ENCODE assay signal across 12 cellular contexts in genomic region chr13:98443329-98443728, GRCh38.
DNase-seq lines count a peak whose midpoint lies in the region; ATAC-seq, FAIRE-seq and TF ChIP-seq lines count a peak whose summit lies in the region.
"Had no signal": no experiment of that assay in that cellular context is flagged by ENCODE, and none has a peak within 500 bp of the region (broad histone marks: within the 10 kb centered on the region; RNA-seq: fewer than 3 reads in every experiment).

No MANE protein-coding gene starts in this region.

- no peak overlapping the region for H2AFZ ChIP-seq in HCT116 (ENCODE audit: low read depth, low read length, poor library complexity, severe bottlenecking)
- H2AFZ ChIP-seq: parathyroid adenoma had no signal

- peaks cover 5% of the 10 kb centered on the region for H3K4me1 ChIP-seq in A673 (ENCODE audit: insufficient read depth, low read length, poor library complexity, severe bottlenecking)
- H3K4me1 ChIP-seq in HCT116 (ENCODE audit: control insufficient read depth in 1 of 2, insufficient read depth in 2 of 2, low read length in 2 of 2) = peaks cover 0 to 35% of the 10 kb centered on the region in 2 experiments; a peak in 2 of 4 replicates
- peaks cover 0 to 5% of the 10 kb centered on the region in 2 donors for H3K4me1 ChIP-seq in kidney (ENCODE audit: control insufficient read depth in 1 of 2, insufficient read depth in 1 of 2, low read depth in 1 of 2, low read length in 2 of 2)
- H3K4me1 ChIP-seq: parathyroid adenoma had no signal

- POLR2A ChIA-PET in A673 (lab: Charles Lee; ENCODE audit: low non-redundant PET) = no interaction called here
- POLR2A ChIA-PET in HCT116 (lab: Charles Lee) = no interaction called here

- ATAC-seq in HCT116 = peak; percentile 37; the same call in 1 of the 2 replicates
- no peak for ATAC-seq in HG03469 (IDR thresholded peaks at IDR 0.05; ENCODE audit: unreplicated experiment)
- ATAC-seq in GM21360 (IDR thresholded peaks at IDR 0.05; ENCODE audit: unreplicated experiment) = no peak
- ATAC-seq in HG02588 (IDR thresholded peaks at IDR 0.05; ENCODE audit: unreplicated experiment) = no peak
- ATAC-seq: activated CD8-positive, alpha-beta memory T cell treated with anti-CD3 and anti-CD28 coated beads, Interleukin-2, amount 10 ng/mL, durations not matched to agents 7 days and 5 days had no signal

- no peak for TF ChIP-seq CTCF in A673 (conservative IDR thresholded peaks at IDR 0.05; ENCODE audit: low read depth, low read length)
- no peak for TF ChIP-seq CTCF in HCT116 (IDR thresholded peaks at IDR 0.05 in 2 of 3, conservative IDR thresholded peaks at IDR 0.05 in 1 of 3; ENCODE audit: borderline replicate concordance in 1 of 3, insufficient read depth in 1 of 3, low read depth in 2 of 3, low read length in 2 of 3)
- TF ChIP-seq CTCF in kidney (IDR thresholded peaks at IDR 0.05; ENCODE audit: borderline replicate concordance, extremely low read depth, insufficient read depth) = no peak

- peaks cover 35% of the 10 kb centered on the region for H3K36me3 ChIP-seq in A673 (ENCODE audit: insufficient read depth, low read length, poor library complexity, severe bottlenecking)
- peaks cover 0 to 5% of the 10 kb centered on the region in 2 experiments; a peak in 1 of 4 replicates for H3K36me3 ChIP-seq in HCT116 (ENCODE audit: control insufficient read depth in 1 of 2, insufficient read depth in 2 of 2, low read length in 2 of 2)
- H3K36me3 ChIP-seq in kidney (ENCODE audit: control insufficient read depth in 1 of 2, insufficient read depth in 2 of 2, low read length in 2 of 2) = peaks cover 17 to 69% of the 10 kb centered on the region in 2 donors

- CTCF ChIA-PET in A673 (lab: Charles Lee) = no interaction called here
- CTCF ChIA-PET in HCT116 (lab: Charles Lee) = interaction anchor here (1.1 kb wide), 1 partner anchor 230 kb away, joined by 5 read pairs; no protein-coding TSS in a partner anchor

- H3K9me2 ChIP-seq in HCT116 (ENCODE audit: insufficient read depth) = no peaks in the 10 kb centered on the region

- H3K27me3 ChIP-seq in A673 (replicated peaks; ENCODE audit: insufficient read depth, low read depth, low read length, poor library complexity) = no peaks in the 10 kb centered on the region
- no peaks in the 10 kb centered on the region for H3K27me3 ChIP-seq in HCT116 (ENCODE audit: insufficient read depth, low read length)

- RAD21 ChIA-PET in HCT116 (lab: Charles Lee; ENCODE audit: low non-redundant PET in 1 of 2, low total read pairs in 2 of 2, uncharacterized antibody in 2 of 2, unreplicated experiment in 2 of 2) = interaction anchor here in 1 of 2 experiments (2.1 kb wide), 1 partner anchor 210 kb away, joined by 6 read pairs; no protein-coding TSS in a partner anchor

- no peaks in the 10 kb centered on the region for H4K20me1 ChIP-seq in HCT116 (ENCODE audit: insufficient read depth)

- intact Hi-C loops in A673 (cut with micrococcal nuclease; ENCODE audit: unreplicated experiment) (no loop called here), HCT116 (cut with micrococcal nuclease) (no loop called here), kidney (cut with DNase I) (no loop called here)

- H3K79me2 ChIP-seq in HCT116 (ENCODE audit: insufficient read depth, low read length) = no peaks in the 10 kb centered on the region
- H3K79me2 ChIP-seq: parathyroid adenoma had no signal

- TF ChIP-seq POLR2A in HCT116 (IDR thresholded peaks at IDR 0.05; ENCODE audit: borderline replicate concordance, extremely low read depth, insufficient read depth, insufficient read length) = no peak

- BruUV-seq in A673 (replicated peaks; lab: Mats Ljungman, UMichigan) (no TSS peak), HCT116 (replicated peaks; lab: Mats Ljungman, UMichigan) (no TSS peak)

- no peak for TF ChIP-seq RAD21 in HCT116 (IDR thresholded peaks at IDR 0.05; ENCODE audit: low read depth)

- peak overlapping the region; percentile 52 for H3K4me2 ChIP-seq in HCT116 (ENCODE audit: low read length)

- DNase-seq in A673 (ENCODE audit: low spot score) (peak; percentile 24), HCT116 (ENCODE audit: low read depth, low spot score) (no peak), astrocyte of the hippocampus (ENCODE audit: low read depth, low spot score) (peak; percentile 54), kidney (peak; percentile 73), HuH-7 (ENCODE audit: low spot score) (no peak)
- DNase-seq: activated CD8-positive, alpha-beta memory T cell treated with anti-CD3 and anti-CD28 coated beads, Interleukin-2, amount 10 ng/mL, durations not matched to agents 7 days and 5 days; CD4-positive, alpha-beta memory T cell; NCI-H1694 treated with DMSO at 0.1 percent for 48 hours had no signal

- H3K4me3 ChIP-seq in A673 (ENCODE audit: low read depth, low read length, poor library complexity, severe bottlenecking) (no peak overlapping the region), HCT116 (replicated peaks in 1 of 2; ENCODE audit: low read depth in 1 of 2, low read length in 2 of 2) (no peak overlapping the region), kidney (ENCODE audit: low read length in 2 of 2) (no peak overlapping the region)

- no peak for FAIRE-seq in kidney (lab: Jason Lieb, UNC)

- H3K27ac ChIP-seq in A673 (ENCODE audit: low read depth, low read length, poor library complexity, severe bottlenecking) = no peak overlapping the region
- no peak overlapping the region; the same call in 1 of the 2 replicates for H3K27ac ChIP-seq in HCT116 (ENCODE audit: low read depth, low read length)
- H3K27ac ChIP-seq in kidney (ENCODE audit: low read depth in 2 of 2, low read length in 2 of 2) = no peak overlapping the region
- H3K27ac ChIP-seq: parathyroid adenoma had no signal

- peak overlapping the region; percentile 48 for H3K9ac ChIP-seq in HCT116 (ENCODE audit: low read length)
- H3K9ac ChIP-seq in kidney (ENCODE audit: low read length in 2 of 2) = no peak overlapping the region
- H3K9ac ChIP-seq: parathyroid adenoma had no signal

- H3K9me3 ChIP-seq in A673 (ENCODE audit: low read depth, low read length, poor library complexity, severe bottlenecking) (no peaks in the 10 kb centered on the region), HCT116 (ENCODE audit: control insufficient read depth in 1 of 2, insufficient read depth in 1 of 2, low read depth in 1 of 2, low read length in 2 of 2) (no peaks in the 10 kb centered on the region), kidney (ENCODE audit: control insufficient read depth in 1 of 2, low read length in 2 of 2) (no peaks in the 10 kb centered on the region)

TF ChIP-seq in HCT116, 20 proteins besides CTCF, POLR2A, EP300 and RAD21:
- TF ChIP-seq EGR1 (IDR thresholded peaks at IDR 0.05; ENCODE audit: low read depth) (no peak), POLR2AphosphoS5 (IDR thresholded peaks at IDR 0.05; ENCODE audit: low read depth, low read length) (no peak), ZFX (IDR thresholded peaks at IDR 0.05) (no peak), FOSL1 (IDR thresholded peaks at IDR 0.05; ENCODE audit: low read depth) (no peak)

Comparison
In these comparisons a context has a peak if more than half of its experiments do, and no peak if none do; other contexts are left out.
1. DNase-seq: peak in A673 (single experiment), astrocyte of the hippocampus (single experiment) and kidney (single experiment); none in HCT116 (single experiment) and HuH-7 (single experiment).